Comparison of ENCODE assay signal across 14 cellular contexts in genomic region chr1:157523774-157524501, GRCh38. TPM values are rescaled to one million over a fixed set of nuclear protein-coding genes. Genes with fewer than 3 reads are reported as not detected.
DNase-seq lines count a peak whose midpoint lies in the region; ATAC-seq and TF ChIP-seq lines count a peak whose summit lies in the region.
"Had no signal": no experiment of that assay in that cellular context is flagged by ENCODE, and none has a peak within 500 bp of the region (broad histone marks: within the 10 kb centered on the region; RNA-seq: fewer than 3 reads in every experiment).

No MANE protein-coding gene starts in this region.

- H3K4me1 ChIP-seq in mucosa of rectum (ENCODE audit: control insufficient read depth in 2 of 2, insufficient read depth in 2 of 2, low read length in 2 of 2) (no peaks in the 10 kb centered on the region), heart left ventricle (no peaks in the 10 kb centered on the region)
- H3K4me1 ChIP-seq: gastroesophageal sphincter, parathyroid adenoma had no signal

- 84 to 86% (median 85%) methylated on average over 5 of the region's 5 CpGs for WGBS in heart left ventricle, 4 donors

- no peak overlapping the region for H3K9ac ChIP-seq in mucosa of rectum (ENCODE audit: low read depth in 1 of 2, low read length in 2 of 2)
- H3K9ac ChIP-seq: parathyroid adenoma had no signal

- intact Hi-C loops in heart left ventricle (cut with DNase I), result no loop called here

- H3K27ac ChIP-seq in mucosa of rectum (ENCODE audit: low read depth in 2 of 2, low read length in 2 of 2) (peak overlapping the region; percentile 6 to 40), heart left ventricle (no peak overlapping the region)
- H3K27ac ChIP-seq: gastroesophageal sphincter, parathyroid adenoma had no signal

- no peaks in the 10 kb centered on the region for H3K9me3 ChIP-seq in mucosa of rectum (ENCODE audit: control insufficient read depth in 2 of 2, low read length in 2 of 2)
- H3K9me3 ChIP-seq in heart left ventricle, result no peaks in the 10 kb centered on the region
- H3K9me3 ChIP-seq: gastroesophageal sphincter had no signal

- ATAC-seq in GM19023 (IDR thresholded peaks at IDR 0.05; ENCODE audit: unreplicated experiment), result peak; percentile 72
- peak; percentile 85 for ATAC-seq in GM21528 (IDR thresholded peaks at IDR 0.05; ENCODE audit: low FRiP score, unreplicated experiment)
- peak; percentile 58 for ATAC-seq in HG03342 (IDR thresholded peaks at IDR 0.05; ENCODE audit: unreplicated experiment)
- no peak for ATAC-seq in heart left ventricle
- ATAC-seq: activated naive CD8-positive, alpha-beta T cell treated with anti-CD3 and anti-CD28 coated beads, Interleukin-2, amount 50 U/mL, for 24 hours; gastroesophageal sphincter; left lobe of liver had no signal

- no peak for TF ChIP-seq CTCF in heart left ventricle (IDR thresholded peaks at IDR 0.05)

- H3K4me3 ChIP-seq in mucosa of rectum (ENCODE audit: low read length in 2 of 2), result no peak overlapping the region
- H3K4me3 ChIP-seq in heart left ventricle, result no peak overlapping the region
- H3K4me3 ChIP-seq: gastroesophageal sphincter had no signal

- H3K27me3 ChIP-seq in mucosa of rectum (ENCODE audit: control insufficient read depth in 2 of 2, insufficient read depth in 2 of 2, low read length in 2 of 2) (no peaks in the 10 kb centered on the region), heart left ventricle (peaks cover 0 to 25% (median 3%) of the 10 kb centered on the region in 9 donors)

- DNase-seq in H4 (ENCODE audit: low spot score) (no peak), GM03348 (ENCODE audit: low spot score) (no peak), heart left ventricle (no peak)
- DNase-seq: activated naive CD8-positive, alpha-beta T cell treated with anti-CD3 and anti-CD28 coated beads, Interleukin-2, amount 50 U/mL, for 24 hours; DMS79; NCI-H1092; NCI-H82 had no signal

- no peak for TF ChIP-seq POLR2A in heart left ventricle (IDR thresholded peaks at IDR 0.05)

- H3K36me3 ChIP-seq in mucosa of rectum (ENCODE audit: control insufficient read depth in 2 of 2, insufficient read depth in 2 of 2, low read length in 2 of 2) (no peaks in the 10 kb centered on the region), heart left ventricle (no peaks in the 10 kb centered on the region)
- H3K36me3 ChIP-seq: gastroesophageal sphincter had no signal

RNA-seq across cellular contexts. Expression of gene FCRL5, which starts 28.4 kb away (rescaled TPM):
- total RNA-seq in H4 (2014; rRNA removed; shearing (Covaris generic)), result not detected in 2 replicates
- under 1 TPM in 3 of 9 donors, not detected in 6; 0.07 to 0.32 (median 0.09) TPM for total RNA-seq in heart left ventricle
- under 1 TPM in 1 of 2 donors, not detected in 1; 0.04 TPM for polyA plus RNA-seq in heart left ventricle

Comparison
In these comparisons a context has a peak if more than half of its experiments do, and no peak if none do; other contexts are left out.
1. ATAC-seq: peak in GM19023 (single experiment), GM21528 (single experiment) and HG03342 (single experiment); none in heart left ventricle (0 of 4).
2. H3K27ac ChIP-seq: peak in mucosa of rectum (2 of 2); none in heart left ventricle (0 of 12).